ENCODE assay signal across 25 cellular contexts in the genomic region with DNA sequence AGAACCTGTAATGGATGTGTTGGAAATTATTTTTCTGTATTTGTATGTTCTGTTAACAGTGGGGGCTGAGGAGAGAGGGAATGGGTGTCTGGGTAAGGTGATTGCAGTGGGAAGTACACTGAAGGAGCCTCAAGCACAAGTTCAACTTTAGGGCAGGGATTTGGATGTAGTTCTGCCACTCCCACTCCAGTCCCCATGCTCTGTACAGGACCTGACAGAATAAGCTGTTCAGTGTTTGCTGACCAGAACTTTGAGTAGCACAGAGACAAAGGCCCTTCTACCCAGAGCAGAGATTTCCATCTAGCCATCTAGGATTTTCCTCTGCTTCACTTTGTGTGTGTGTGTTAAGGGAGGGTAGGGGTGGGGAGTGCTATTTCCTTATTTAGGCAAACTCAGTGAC. TPM values are rescaled to one million over a fixed set of nuclear protein-coding genes. Genes with fewer than 3 reads are reported as not detected.
"Had no signal": no experiment of that assay in that cellular context is flagged by ENCODE, and none has a peak within 500 bp of the region (broad histone marks: within the 10 kb centered on the region; RNA-seq: fewer than 3 reads in every experiment).

No MANE protein-coding gene starts in this region.

- DNase-seq: activated CD4-positive, alpha-beta T cell treated with anti-CD3 and anti-CD28 coated beads, Interleukin-2, amount 50 U/mL, for 4 hours; activated CD8-positive, alpha-beta memory T cell treated with anti-CD3 and anti-CD28 coated beads for 24 hours; activated CD8-positive, alpha-beta memory T cell treated with anti-CD3 and anti-CD28 coated beads, Interleukin-2, amount 50 U/mL, for 4 hours; activated effector memory CD4-positive, alpha-beta T cell treated with anti-CD3 and anti-CD28 coated beads, Interleukin-2, amount 50 U/mL, for 16 hours; activated naive CD4-positive, alpha-beta T cell treated with anti-CD3 and anti-CD28 coated beads, Interleukin-2, amount 50 U/mL, for 16 hours; activated T-cell treated with anti-CD3 and anti-CD28 coated beads, Interleukin-2, amount 50 U/mL, for 4 hours; anterior cingulate cortex; caudate nucleus; effector memory CD4-positive, alpha-beta T cell; foreskin melanocyte; lower lobe of right lung; naive thymus-derived CD8-positive, alpha-beta T cell; stimulated activated CD4-positive, alpha-beta T cell treated with anti-CD3 and anti-CD28 coated beads, Interleukin-2, amount 100 ng/mL, for 48 hours; stimulated activated CD8-positive, alpha-beta memory T cell treated with anti-CD3 and anti-CD28 coated beads, Interleukin-4, amount 100 ng/mL, for 48 hours; stimulated activated naive CD4-positive, alpha-beta T cell treated with Interleukin-2 at 50 U/mL for 16 hours had no signal

- H3K36me3 ChIP-seq: lower lobe of right lung, prostate gland, thoracic aorta, vagina had no signal

- H3K27ac ChIP-seq: lower lobe of right lung, prostate gland, thoracic aorta, vagina had no signal

- H3K4me1 Mint-ChIP-seq: brain had no signal

- H3K4me3 ChIP-seq: lower lobe of right lung, prostate gland, thoracic aorta, vagina had no signal

- H3K27me3 Mint-ChIP-seq: brain; naive thymus-derived CD8-positive, alpha-beta T cell; type B pancreatic cell had no signal

- H3K36me3 Mint-ChIP-seq: brain; naive thymus-derived CD8-positive, alpha-beta T cell; type B pancreatic cell; WTC11 had no signal

- ATAC-seq: activated T-cell treated with anti-CD3 and anti-CD28 coated beads, Interleukin-2, amount 50 U/mL, for 4 hours; left lobe of liver; lower lobe of right lung; naive thymus-derived CD8-positive, alpha-beta T cell; WTC11 had no signal

- H3K4me3 Mint-ChIP-seq: activated T-cell treated with anti-CD3 and anti-CD28 coated beads, Interleukin-2, amount 50 U/mL, for 4 hours; brain; naive thymus-derived CD8-positive, alpha-beta T cell; T-helper 2 cell treated with Interferon-gamma antibody and Interleukin-4, amounts not matched to agents 5 μg/mL and 100 μg/mL, for 36 hours; type B pancreatic cell; WTC11 had no signal

- H3K27me3 ChIP-seq: vagina had no signal

- H3K9me3 Mint-ChIP-seq: activated T-cell treated with anti-CD3 and anti-CD28 coated beads, Interleukin-2, amount 50 U/mL, for 4 hours; brain; type B pancreatic cell; WTC11 had no signal

- H3K27ac Mint-ChIP-seq: brain; T-helper 2 cell treated with Interferon-gamma antibody and Interleukin-4, amounts not matched to agents 5 μg/mL and 100 μg/mL, for 36 hours; type B pancreatic cell; WTC11 had no signal

- H3K4me1 ChIP-seq: prostate gland, vagina had no signal

- H3K9me3 ChIP-seq: lower lobe of right lung, prostate gland, thoracic aorta, vagina had no signal

RNA-seq across cellular contexts. Expression of a gene that starts 49.2 kb away (rescaled TPM):
- total RNA-seq: dermis microvascular lymphatic vessel endothelial cell, osteocyte had no signal
